In the genomic region with DNA sequence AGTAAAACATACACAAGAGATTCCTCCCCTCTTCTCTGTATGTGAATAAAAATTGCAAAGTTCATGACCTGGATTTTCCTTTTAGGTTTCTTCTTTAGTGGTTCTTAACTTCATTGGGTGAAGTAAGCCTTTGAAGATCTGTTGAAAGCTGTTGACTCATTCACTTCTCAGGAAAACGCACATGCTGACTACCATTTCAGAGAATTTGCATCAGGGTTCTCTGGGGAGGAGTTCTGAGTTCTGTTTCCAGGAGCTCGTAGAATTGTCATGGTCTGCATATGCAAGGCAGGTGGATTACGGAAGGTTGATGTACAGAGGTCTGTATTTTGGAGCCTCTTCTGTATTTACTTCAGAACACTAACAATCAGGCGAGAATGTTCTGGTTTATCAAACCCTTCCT, we compare ENCODE assay signal across 9 cellular contexts. TPM values are rescaled to one million over a fixed set of nuclear protein-coding genes. Genes with fewer than 3 reads are reported as not detected.
DNase-seq lines count a peak whose midpoint lies in the region; ATAC-seq and TF ChIP-seq lines count a peak whose summit lies in the region.
"Had no signal": no experiment of that assay in that cellular context is flagged by ENCODE, and none has a peak within 500 bp of the region (broad histone marks: within the 10 kb centered on the region; RNA-seq: fewer than 3 reads in every experiment).

No MANE protein-coding gene starts in this region.

- no peaks in the 10 kb centered on the region for H3K79me2 ChIP-seq in mammary epithelial cell (ENCODE audit: insufficient read depth, low read length)

- dilution Hi-C loops in mammary epithelial cell (cut with HindIII; ENCODE audit: low sequenced_read_pairs): loop anchor here (5.0 kb wide), 1 partner anchor 98 kb away; no protein-coding TSS in a partner anchor

- CTCF ChIA-PET in mammary epithelial cell (lab: Charles Lee; ENCODE audit: low non-redundant PET): no interaction called here

- no peaks in the 10 kb centered on the region for H3K9me3 ChIP-seq in mammary epithelial cell (replicated peaks; ENCODE audit: insufficient read depth, low read length)
- H3K9me3 ChIP-seq: adrenal gland had no signal

- intact Hi-C loops in mammary epithelial cell (cut with micrococcal nuclease): no loop called here

- no peak for ATAC-seq in GM19463 (IDR thresholded peaks at IDR 0.05; ENCODE audit: unreplicated experiment)
- ATAC-seq in GM19455 (IDR thresholded peaks at IDR 0.05; ENCODE audit: unreplicated experiment): no peak
- ATAC-seq in GM21367 (IDR thresholded peaks at IDR 0.05; ENCODE audit: unreplicated experiment): no peak

- DNase-seq in GM19238 (ENCODE audit: insufficient read length, low spot score) (peak; percentile 9), NCI-H526 treated with DMSO at 0.1 percent for 48 hours (lab: John Stamatoyannopoulos, UW) (peak; percentile 90), mammary epithelial cell (peak; percentile 67)
- peak; percentile 19 to 35 for DNase-seq in stimulated activated CD4-positive, alpha-beta T cell treated with anti-CD3 and anti-CD28 coated beads, Interleukin-2, amount 100 ng/mL, for 48 hours
- DNase-seq: adrenal gland, NCI-H510A treated with DMSO at 0.1 percent for 48 hours had no signal

- H3K36me3 ChIP-seq in mammary epithelial cell (ENCODE audit: insufficient read depth, low read length): no peaks in the 10 kb centered on the region
- H3K36me3 ChIP-seq: adrenal gland had no signal

- H4K20me1 ChIP-seq in mammary epithelial cell (ENCODE audit: insufficient read depth, low read length): no peaks in the 10 kb centered on the region

- H3K4me3 ChIP-seq in mammary epithelial cell (replicated peaks in 1 of 3; ENCODE audit: insufficient read depth in 1 of 3, low read depth in 2 of 3, low read length in 3 of 3): no peak overlapping the region
- H3K4me3 ChIP-seq: adrenal gland had no signal

- no peak overlapping the region for H3K4me2 ChIP-seq in mammary epithelial cell (ENCODE audit: insufficient read depth, low read depth, low read length)

- H3K9ac ChIP-seq in mammary epithelial cell (ENCODE audit: insufficient read depth, low read length): no peak overlapping the region

- H3K27me3 ChIP-seq in mammary epithelial cell (ENCODE audit: insufficient read depth, low read length): peaks cover 14% of the 10 kb centered on the region

- no peak overlapping the region for H2AFZ ChIP-seq in mammary epithelial cell (ENCODE audit: low read depth, low read length)

- BruUV-seq in mammary epithelial cell (replicated peaks; lab: Mats Ljungman, UMichigan): no TSS peak

- H3K4me1 ChIP-seq in mammary epithelial cell (ENCODE audit: insufficient read depth, low read length): peaks cover 8% of the 10 kb centered on the region

- in situ Hi-C loops in mammary epithelial cell (cut with MboI; ENCODE audit: low sequenced_read_pairs in 2 of 2): no loop called here

- 90% methylated on average over 4 of the region's 4 CpGs for whole genome bisulfite sequencing in mammary epithelial cell (ENCODE audit: low coverage, missing lambda C conversion rate)

- no peak overlapping the region for H3K27ac ChIP-seq in mammary epithelial cell (ENCODE audit: insufficient read depth, low read depth, low read length)
- H3K27ac ChIP-seq: adrenal gland had no signal

- TF ChIP-seq CTCF in mammary epithelial cell (conservative IDR thresholded peaks at IDR 0.05 in 1 of 2, IDR thresholded peaks at IDR 0.05 in 1 of 2; ENCODE audit: extremely low read depth in 1 of 2, insufficient read depth in 1 of 2, low read depth in 1 of 2, low read length in 2 of 2): no peak

RNA-seq across cellular contexts. Expression of a gene that starts 1.0 kb away (rescaled TPM):
- total RNA-seq in mammary epithelial cell: under 1 TPM in 1 of 2 donors, not detected in 1; 0.17 TPM
- 0.07 TPM for polyA plus RNA-seq in mammary epithelial cell
- not detected for polyA minus RNA-seq in mammary epithelial cell

Comparison
In these comparisons a context has a peak if more than half of its experiments do, and no peak if none do; other contexts are left out.
1. DNase-seq: peak in every context shown above with its lines; median percentile 90 in NCI-H526 treated with DMSO at 0.1 percent for 48 hours; 67 in mammary epithelial cell; 27 in stimulated activated CD4-positive, alpha-beta T cell treated with anti-CD3 and anti-CD28 coated beads, Interleukin-2, amount 100 ng/mL, for 48 hours; 9 in GM19238.